20 cellular contexts compared by ENCODE assay signal in genomic region chr17:52201764-52202571, GRCh38. TPM values are rescaled to one million over a fixed set of nuclear protein-coding genes. Genes with fewer than 3 reads are reported as not detected.
"Had no signal": no experiment of that assay in that cellular context is flagged by ENCODE, and none has a peak within 500 bp of the region (broad histone marks: within the 10 kb centered on the region; RNA-seq: fewer than 3 reads in every experiment).

No MANE protein-coding gene starts in this region.

- H3K9me3 Mint-ChIP-seq: activated CD4-positive, alpha-beta T cell treated with anti-CD3 and anti-CD28 coated beads, Interleukin-2, amount 10 ng/mL, durations not matched to agents 7 days and 5 days; type B pancreatic cell had no signal

- H3K27ac Mint-ChIP-seq: activated CD4-positive, alpha-beta T cell treated with anti-CD3 and anti-CD28 coated beads, Interleukin-2, amount 10 ng/mL, durations not matched to agents 7 days and 5 days; activated naive CD4-positive, alpha-beta T cell treated with anti-CD3 and anti-CD28 coated beads, Interleukin-2, amount 50 U/mL, for 72 hours; activated T-cell treated with anti-CD3 and anti-CD28 coated beads, Interleukin-2, amount 50 U/mL, for 72 hours; natural killer cell treated with Interleukin-12 subunit alpha and Interleukin-12 subunit beta and Interleukin-15 and Interleukin-18, amount 100 ng/mL, for 72 hours; type B pancreatic cell had no signal

- H3K36me3 Mint-ChIP-seq: activated naive CD4-positive, alpha-beta T cell treated with anti-CD3 and anti-CD28 coated beads, Interleukin-2, amount 50 U/mL, for 72 hours; natural killer cell treated with Interleukin-12 subunit alpha and Interleukin-12 subunit beta and Interleukin-15 and Interleukin-18, amount 100 ng/mL, for 72 hours; type B pancreatic cell had no signal

- H3K4me3 Mint-ChIP-seq: activated CD4-positive, alpha-beta T cell treated with anti-CD3 and anti-CD28 coated beads, Interleukin-2, amount 10 ng/mL, durations not matched to agents 7 days and 5 days; activated T-cell treated with anti-CD3 and anti-CD28 coated beads, Interleukin-2, amount 50 U/mL, for 72 hours; natural killer cell treated with Interleukin-12 subunit alpha and Interleukin-12 subunit beta and Interleukin-15 and Interleukin-18, amount 100 ng/mL, for 72 hours; type B pancreatic cell had no signal

- H3K4me1 ChIP-seq: adrenal gland, breast epithelium, testis had no signal

- H3K4me1 Mint-ChIP-seq: activated CD4-positive, alpha-beta T cell treated with anti-CD3 and anti-CD28 coated beads, Interleukin-2, amount 10 ng/mL, durations not matched to agents 7 days and 5 days had no signal

- DNase-seq: activated CD4-positive, alpha-beta T cell treated with anti-CD3 and anti-CD28 coated beads, Interleukin-2, amount 10 ng/mL, durations not matched to agents 7 days and 5 days; activated CD8-positive, alpha-beta memory T cell treated with anti-CD3 and anti-CD28 coated beads, Interleukin-2, amount 50 U/mL, for 4 hours; activated gamma-delta T cell treated with Interleukin-2 at 50 U/mL for 16 hours; activated T-cell treated with anti-CD3 and anti-CD28 coated beads, Interleukin-2, amount 50 U/mL, for 72 hours; effector CD4-positive, alpha-beta T cell; hypothalamus; kidney; occipital lobe; small intestine; stimulated activated CD4-positive, alpha-beta T cell treated with anti-CD3 and anti-CD28 coated beads, Interleukin-4, amount 100 ng/mL, for 1 hour; T1000; testis had no signal

- H3K36me3 ChIP-seq: adrenal gland, breast epithelium had no signal

- H3K27me3 ChIP-seq: adrenal gland, breast epithelium, testis had no signal

- H3K27me3 Mint-ChIP-seq: activated CD4-positive, alpha-beta T cell treated with anti-CD3 and anti-CD28 coated beads, Interleukin-2, amount 10 ng/mL, durations not matched to agents 7 days and 5 days; natural killer cell treated with Interleukin-12 subunit alpha and Interleukin-12 subunit beta and Interleukin-15 and Interleukin-18, amount 100 ng/mL, for 72 hours had no signal

- ATAC-seq: activated CD4-positive, CD25-positive, alpha-beta regulatory T cell treated with anti-CD3 and anti-CD28 coated beads, Interleukin-2, amount 50 U/mL, for 24 hours; activated naive CD4-positive, alpha-beta T cell treated with anti-CD3 and anti-CD28 coated beads, Interleukin-2, amount 50 U/mL, for 72 hours; activated T-cell treated with anti-CD3 and anti-CD28 coated beads, Interleukin-2, amount 50 U/mL, for 72 hours; left lobe of liver; natural killer cell treated with Interleukin-12 subunit alpha and Interleukin-12 subunit beta and Interleukin-15 and Interleukin-18, amount 100 ng/mL, for 72 hours had no signal

- H3K9me3 ChIP-seq: adrenal gland, breast epithelium, testis had no signal

- H3K27ac ChIP-seq: adrenal gland, breast epithelium, testis had no signal

- H3K4me3 ChIP-seq: adrenal gland, breast epithelium, lung, testis had no signal

RNA-seq across cellular contexts. Expression of gene CA10, which starts 43.5 kb away (rescaled TPM):
- total RNA-seq: activated CD4-positive, alpha-beta T cell treated with anti-CD3 and anti-CD28 coated beads, Interleukin-2, amount 10 ng/mL, durations not matched to agents 7 days and 5 days; activated naive CD4-positive, alpha-beta T cell treated with anti-CD3 and anti-CD28 coated beads, Interleukin-2, amount 50 U/mL, for 72 hours; activated T-cell treated with anti-CD3 and anti-CD28 coated beads, Interleukin-2, amount 50 U/mL, for 72 hours; breast epithelium; left lobe of liver; natural killer cell treated with Interleukin-12 subunit alpha and Interleukin-12 subunit beta and Interleukin-15 and Interleukin-18, amount 100 ng/mL, for 72 hours had no signal
